ENCODE assay signal across 16 cellular contexts in the genomic region with DNA sequence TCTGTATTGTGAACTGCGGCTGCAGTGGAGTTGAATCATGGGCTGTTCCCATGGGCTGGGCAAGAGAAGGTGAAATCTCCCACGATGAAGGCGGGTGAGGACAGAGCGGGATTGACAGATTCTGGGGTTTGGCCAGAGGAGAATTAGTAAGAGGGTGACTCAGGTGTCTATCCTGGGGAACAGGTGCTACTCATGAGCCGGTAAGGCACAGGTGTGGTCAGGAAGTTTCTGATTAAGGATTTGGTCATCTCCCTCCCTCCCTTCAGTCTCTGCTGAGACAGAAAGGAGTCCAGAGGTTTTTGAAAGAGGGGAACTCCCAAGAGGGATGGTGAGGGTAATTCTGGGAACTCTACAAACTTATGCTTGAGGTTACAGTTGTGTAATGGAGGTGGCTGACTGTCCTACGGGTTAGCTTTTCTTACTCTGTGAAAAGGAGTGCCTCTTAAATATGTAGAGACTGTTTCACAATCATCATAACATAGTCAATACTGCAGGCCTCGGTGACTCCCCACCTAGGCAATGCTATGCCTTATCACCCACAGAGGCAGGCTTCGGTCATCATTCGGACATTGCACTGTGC. TPM values are rescaled to one million over a fixed set of nuclear protein-coding genes. Genes with fewer than 3 reads are reported as not detected.
DNase-seq lines count a peak whose midpoint lies in the region; TF ChIP-seq lines count a peak whose summit lies in the region.
"Had no signal": no experiment of that assay in that cellular context is flagged by ENCODE, and none has a peak within 500 bp of the region (broad histone marks: within the 10 kb centered on the region; RNA-seq: fewer than 3 reads in every experiment).

No MANE protein-coding gene starts in this region.

- no peaks in the 10 kb centered on the region for H3K79me2 ChIP-seq in mammary epithelial cell (ENCODE audit: insufficient read depth, low read length)

- H3K4me3 ChIP-seq in Caco-2 (ENCODE audit: low read depth, low read length) (no peak overlapping the region), mammary epithelial cell (replicated peaks in 1 of 3; ENCODE audit: insufficient read depth in 1 of 3, low read depth in 2 of 3, low read length in 3 of 3) (no peak overlapping the region), SJCRH30 (no peak overlapping the region), brain microvascular endothelial cell (ENCODE audit: low read depth, low read length) (no peak overlapping the region), lower leg skin (ENCODE audit: low read depth, poor library complexity, severe bottlenecking) (no peak overlapping the region)

- H3K27ac ChIP-seq in mammary epithelial cell (ENCODE audit: insufficient read depth, low read depth, low read length) (peak overlapping the region; percentile 100), SJCRH30 (no peak overlapping the region), brain microvascular endothelial cell (no peak overlapping the region)

- dilution Hi-C loops in mammary epithelial cell (cut with HindIII; ENCODE audit: low sequenced_read_pairs): no loop called here

- peak overlapping the region; percentile 86 for H3K9ac ChIP-seq in mammary epithelial cell (ENCODE audit: insufficient read depth, low read length)

- H3K9me3 Mint-ChIP-seq in Caco-2 (ENCODE audit: unreplicated experiment) (peaks cover under 1% of the 10 kb centered on the region), nephron progenitor cell (peaks cover 6% of the 10 kb centered on the region)
- H3K9me3 Mint-ChIP-seq: HFFc6 had no signal

- peaks cover 5% of the 10 kb centered on the region; the same call in 1 of the 2 replicates for H3K4me1 ChIP-seq in Caco-2
- peaks cover 39% of the 10 kb centered on the region for H3K4me1 ChIP-seq in mammary epithelial cell (ENCODE audit: insufficient read depth, low read length)
- H3K4me1 ChIP-seq in SJCRH30: peaks cover 10% of the 10 kb centered on the region

- H3K9me3 ChIP-seq in Caco-2: no peaks in the 10 kb centered on the region
- no peaks in the 10 kb centered on the region for H3K9me3 ChIP-seq in mammary epithelial cell (replicated peaks; ENCODE audit: insufficient read depth, low read length)
- no peaks in the 10 kb centered on the region for H3K9me3 ChIP-seq in SJCRH30 (replicated peaks)

- peaks cover 7% of the 10 kb centered on the region for H3K4me1 Mint-ChIP-seq in Caco-2 (ENCODE audit: low read depth, unreplicated experiment)
- peaks cover 37% of the 10 kb centered on the region for H3K4me1 Mint-ChIP-seq in nephron progenitor cell

- TF ChIP-seq POLR2A in lower leg skin (IDR thresholded peaks at IDR 0.05): no peak

- TF ChIP-seq CTCF in Caco-2 (IDR thresholded peaks at IDR 0.05; ENCODE audit: insufficient read depth in 1 of 2, low read depth in 1 of 2, low read length in 1 of 2, severe bottlenecking in 1 of 2, unreplicated experiment in 1 of 2): no peak
- TF ChIP-seq CTCF in mammary epithelial cell (conservative IDR thresholded peaks at IDR 0.05 in 1 of 2, IDR thresholded peaks at IDR 0.05 in 1 of 2; ENCODE audit: extremely low read depth in 1 of 2, insufficient read depth in 1 of 2, low read depth in 1 of 2, low read length in 2 of 2): peak in 1 of 2 donors; percentile 5
- no peak for TF ChIP-seq CTCF in nephron progenitor cell (IDR thresholded peaks at IDR 0.05)
- no peak for TF ChIP-seq CTCF in brain microvascular endothelial cell (IDR thresholded peaks at IDR 0.05; ENCODE audit: low read depth, low read length, missing control alignments)
- no peak for TF ChIP-seq CTCF in lower leg skin (IDR thresholded peaks at IDR 0.05)

- H3K4me2 ChIP-seq in mammary epithelial cell (ENCODE audit: insufficient read depth, low read depth, low read length): peak overlapping the region; percentile 52

- no peak overlapping the region for H3K4me3 Mint-ChIP-seq in Caco-2 (ENCODE audit: unreplicated experiment)
- H3K4me3 Mint-ChIP-seq in nephron progenitor cell: no peak overlapping the region
- H3K4me3 Mint-ChIP-seq: HFFc6, T-cell had no signal

- CTCF ChIA-PET in Caco-2 (lab: Charles Lee): no interaction called here
- CTCF ChIA-PET in mammary epithelial cell (lab: Charles Lee; ENCODE audit: low non-redundant PET): no interaction called here

- in situ Hi-C loops in mammary epithelial cell (cut with MboI; ENCODE audit: low sequenced_read_pairs in 2 of 2): no loop called here
- in situ Hi-C loops in brain microvascular endothelial cell (cut with HindIII; ENCODE audit: low pct_ligation_motif_present, low sequenced_read_pairs): no loop called here

- H3K36me3 Mint-ChIP-seq in Caco-2 (ENCODE audit: insufficient read depth, unreplicated experiment) (no peaks in the 10 kb centered on the region), nephron progenitor cell (ENCODE audit: low read depth) (peaks cover 6% of the 10 kb centered on the region)

- intact Hi-C loops in Caco-2 (cut with micrococcal nuclease; ENCODE audit: unreplicated experiment): loop anchor here (2.0 kb wide), 1 partner anchor 31 kb away; a partner anchor contains a TSS
- intact Hi-C loops in mammary epithelial cell (cut with micrococcal nuclease): loop anchor here (1.0 to 2.0 kb wide), 4 partner anchors 8 to 45 kb away; a partner anchor contains a TSS
- intact Hi-C loops in lower leg skin (cut with DNase I; ENCODE audit: low total_unique reads): no loop called here

- no TSS peak for BruUV-seq in Caco-2 (replicated peaks; lab: Mats Ljungman, UMichigan)
- no TSS peak for BruUV-seq in mammary epithelial cell (replicated peaks; lab: Mats Ljungman, UMichigan)

- 3% methylated on average over 9 of the region's 9 CpGs for WGBS in mammary epithelial cell (ENCODE audit: low coverage, missing lambda C conversion rate)
- WGBS in lower leg skin, 2 donors: 72 to 73% methylated on average over 9 of the region's 9 CpGs

- peak in 1 of 2 experiments; percentile 19 for DNase-seq in Caco-2
- peak; percentile 91 for DNase-seq in LoVo (ENCODE audit: low spot score)
- DNase-seq in mammary epithelial cell: peak; percentile 100
- DNase-seq in nephron progenitor cell: no peak
- DNase-seq in SJCRH30: no peak
- no peak for DNase-seq in brain microvascular endothelial cell
- no peak for DNase-seq in glomerular visceral epithelial cell (ENCODE audit: extremely low spot score)
- no peak for DNase-seq in lower leg skin (ENCODE audit: low spot score in 2 of 2)
- DNase-seq: activated CD4-positive, alpha-beta T cell treated with anti-CD3 and anti-CD28 coated beads, Interleukin-2, amount 50 U/mL, for 48 hours; amniotic stem cell; HFFc6; islet precursor cell; NCI-H1417 treated with DMSO at 0.1 percent for 48 hours; NCI-H774; stimulated activated CD4-positive, alpha-beta T cell treated with anti-CD3 and anti-CD28 coated beads, Interleukin-2, amount 100 ng/mL, for 48 hours; T-cell had no signal

- no peaks in the 10 kb centered on the region for H3K36me3 ChIP-seq in Caco-2 (ENCODE audit: control insufficient read depth, insufficient read depth, low read length)
- no peaks in the 10 kb centered on the region for H3K36me3 ChIP-seq in mammary epithelial cell (ENCODE audit: insufficient read depth, low read length)
- H3K36me3 ChIP-seq in SJCRH30: no peaks in the 10 kb centered on the region
- no peaks in the 10 kb centered on the region for H3K36me3 ChIP-seq in brain microvascular endothelial cell (replicated peaks)

- peak overlapping the region; percentile 2 for H3K27ac Mint-ChIP-seq in Caco-2 (ENCODE audit: unreplicated experiment)
- H3K27ac Mint-ChIP-seq in nephron progenitor cell: peak overlapping the region; percentile 6
- H3K27ac Mint-ChIP-seq: HFFc6, T-cell had no signal

- no peaks in the 10 kb centered on the region for H4K20me1 ChIP-seq in mammary epithelial cell (ENCODE audit: insufficient read depth, low read length)

- H3K27me3 Mint-ChIP-seq in Caco-2 (ENCODE audit: insufficient read depth, unreplicated experiment) (no peaks in the 10 kb centered on the region), nephron progenitor cell (ENCODE audit: low read depth, poor library complexity) (peaks cover 3% of the 10 kb centered on the region)
- H3K27me3 Mint-ChIP-seq: T-cell had no signal

- POLR2A ChIA-PET in Caco-2 (lab: Charles Lee): interaction anchor here (0.5 kb wide), 1 partner anchor 43 kb away, joined by 4 read pairs; no protein-coding TSS in a partner anchor

- H2AFZ ChIP-seq in mammary epithelial cell (ENCODE audit: low read depth, low read length): peak overlapping the region; percentile 36

- H3K27me3 ChIP-seq in Caco-2 (replicated peaks; ENCODE audit: control insufficient read depth, insufficient read depth, low read length): no peaks in the 10 kb centered on the region
- H3K27me3 ChIP-seq in mammary epithelial cell (ENCODE audit: insufficient read depth, low read length): no peaks in the 10 kb centered on the region
- no peaks in the 10 kb centered on the region for H3K27me3 ChIP-seq in SJCRH30
- no peaks in the 10 kb centered on the region for H3K27me3 ChIP-seq in brain microvascular endothelial cell (replicated peaks)

RNA-seq across cellular contexts. Expression of a gene that starts 31.5 kb away (rescaled TPM):
- 75.6 and 81.9 TPM in 2 replicates for total RNA-seq in Caco-2 (2022)
- 10 to 100 TPM; 17.0 to 40.0 TPM for total RNA-seq in mammary epithelial cell
- 91.9 TPM for polyA plus RNA-seq in mammary epithelial cell
- polyA minus RNA-seq in mammary epithelial cell: 37.4 TPM
- 2.3 TPM in 2 replicates for total RNA-seq in SJCRH30 (2014; rRNA removed; shearing (Covaris generic))
- total RNA-seq in lower leg skin: 10 to 100 TPM; 12.6 to 41.1 (median 17.6) TPM

RNA-seq across cellular contexts. Expression of a gene that starts 45.0 kb away (rescaled TPM):
- total RNA-seq in Caco-2 (2022) (46.5 and 51.7 TPM in 2 replicates), mammary epithelial cell (10 to 100 TPM; 43.3 to 46.0 TPM), lower leg skin (10 to 100 TPM; 72.3 to 94.7 (median 87.0) TPM)
- 58.5 TPM for polyA plus RNA-seq in mammary epithelial cell
- polyA minus RNA-seq in mammary epithelial cell: 44.7 TPM
- total RNA-seq in SJCRH30 (2014; rRNA removed; shearing (Covaris generic)): 68.3 and 74.8 TPM in 2 replicates

RNA-seq across cellular contexts. Expression of a gene that starts 59.5 kb away (rescaled TPM):
- 0.65 and 0.75 TPM in 2 replicates for total RNA-seq in Caco-2 (2022)
- total RNA-seq in mammary epithelial cell: under 1 TPM; 0.31 to 0.33 TPM
- 0.12 TPM for polyA plus RNA-seq in mammary epithelial cell
- polyA minus RNA-seq in mammary epithelial cell: not detected
- total RNA-seq in SJCRH30 (2014; rRNA removed; shearing (Covaris generic)): 2.3 and 3.0 TPM in 2 replicates
- 1 to 10 TPM in 3 of 4 donors, under 1 TPM in 1; 0.97 to 3.8 (median 2.5) TPM for total RNA-seq in lower leg skin

Comparison
In these comparisons a context has a peak if more than half of its experiments do, and no peak if none do; other contexts are left out.
1. DNase-seq: peak in LoVo (single experiment) and mammary epithelial cell (single experiment); none in nephron progenitor cell (single experiment), SJCRH30 (0 of 2), brain microvascular endothelial cell (single experiment), glomerular visceral epithelial cell (single experiment) and lower leg skin (0 of 2).